In the genomic region with DNA sequence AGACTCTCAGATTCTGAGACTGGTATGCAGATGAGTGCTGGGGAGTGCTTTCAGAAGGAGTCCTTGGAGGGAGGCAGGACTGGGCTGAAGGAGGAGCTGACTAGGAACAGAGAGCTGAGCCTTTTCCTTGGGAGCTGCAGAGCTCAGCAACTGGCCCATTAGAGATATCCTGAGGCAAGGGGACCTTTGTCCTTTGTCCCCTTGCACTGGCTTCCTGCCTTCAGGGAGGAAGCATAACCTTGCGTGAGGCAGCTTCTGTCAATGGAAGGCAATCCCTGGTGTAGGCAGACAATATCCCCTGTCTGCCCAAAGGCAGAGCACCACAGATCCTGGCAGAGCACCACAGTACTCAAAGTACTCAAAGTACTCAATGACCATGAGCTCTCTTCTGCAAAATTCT, we compare ENCODE assay signal across 23 cellular contexts.
DNase-seq lines count a peak whose midpoint lies in the region; ATAC-seq, FAIRE-seq and TF ChIP-seq lines count a peak whose summit lies in the region.
"Had no signal": no experiment of that assay in that cellular context is flagged by ENCODE, and none has a peak within 500 bp of the region (broad histone marks: within the 10 kb centered on the region; RNA-seq: fewer than 3 reads in every experiment).

No MANE protein-coding gene starts in this region.

- no peak overlapping the region for H3K23ac ChIP-seq in IMR-90 (ENCODE audit: low read depth, low read length)

- peak overlapping the region in 1 of 2 experiments; percentile 35; a peak in 2 of 4 replicates for H4K8ac ChIP-seq in IMR-90 (ENCODE audit: low read depth in 2 of 2, low read length in 2 of 2)

- H3K9me3 ChIP-seq in IMR-90 (ENCODE audit: control insufficient read depth, insufficient read depth, low read length), result no peaks in the 10 kb centered on the region
- no peaks in the 10 kb centered on the region for H3K9me3 ChIP-seq in small intestine (ENCODE audit: control insufficient read depth, low read depth)
- H3K9me3 ChIP-seq in CD8-positive, alpha-beta T cell (ENCODE audit: low read length), result no peaks in the 10 kb centered on the region
- H3K9me3 ChIP-seq in right atrium auricular region, result no peaks in the 10 kb centered on the region
- H3K9me3 ChIP-seq: BE2C, BLaER1, Caco-2 had no signal

- no peaks in the 10 kb centered on the region; the same call in 1 of the 2 replicates for H3K9me1 ChIP-seq in IMR-90 (ENCODE audit: insufficient read depth, low read length)

- H2AK9ac ChIP-seq in IMR-90 (replicated peaks; ENCODE audit: low read depth, low read length, poor library complexity), result no peak overlapping the region

- CTCF ChIA-PET in IMR-90 (lab: Yijun Ruan, JAX), result no interaction called here
- CTCF ChIA-PET in CD8-positive, alpha-beta T cell (lab: Charles Lee), result no interaction called here

- H2BK5ac ChIP-seq in IMR-90 (ENCODE audit: low read depth, low read length, poor library complexity, severe bottlenecking), result no peak overlapping the region

- ATAC-seq in IMR-90 (ENCODE audit: low read depth) (no peak), left colon (peak; percentile 47)
- no peak for ATAC-seq in CD8-positive, alpha-beta T cell
- no peak for ATAC-seq in activated T-cell treated with anti-CD3 and anti-CD28 coated beads, Interleukin-2, amount 50 U/mL, for 72 hours (replicated peaks in 1 of 2)
- ATAC-seq: GM12878 had no signal

- no peak overlapping the region for H3K27ac Mint-ChIP-seq in CD8-positive, alpha-beta T cell
- no peak overlapping the region for H3K27ac Mint-ChIP-seq in activated T-cell treated with anti-CD3 and anti-CD28 coated beads, Interleukin-2, amount 50 U/mL, for 72 hours
- H3K27ac Mint-ChIP-seq: CD14-positive monocyte; CD4-positive, alpha-beta memory T cell had no signal

- no peaks in the 10 kb centered on the region for H3K9me3 Mint-ChIP-seq in CD8-positive, alpha-beta T cell
- peaks cover 0 to 2% of the 10 kb centered on the region in 2 donors for H3K9me3 Mint-ChIP-seq in activated T-cell treated with anti-CD3 and anti-CD28 coated beads, Interleukin-2, amount 50 U/mL, for 72 hours

- H3K36me3 Mint-ChIP-seq in CD8-positive, alpha-beta T cell, result no peaks in the 10 kb centered on the region
- H3K36me3 Mint-ChIP-seq in activated T-cell treated with anti-CD3 and anti-CD28 coated beads, Interleukin-2, amount 50 U/mL, for 72 hours (ENCODE audit: insufficient read depth in 2 of 2), result no peaks in the 10 kb centered on the region
- H3K36me3 Mint-ChIP-seq: CD14-positive monocyte; CD4-positive, alpha-beta memory T cell; CD4-positive, CD25-positive, alpha-beta regulatory T cell had no signal

- peak overlapping the region; percentile 61; the same call in 1 of the 2 replicates for H2BK20ac ChIP-seq in IMR-90 (ENCODE audit: low read depth, low read length)

- H3K4ac ChIP-seq in IMR-90 (ENCODE audit: low read depth, low read length), result peak overlapping the region; percentile 55

- H3K36me3 ChIP-seq in IMR-90 (ENCODE audit: control insufficient read depth, insufficient read depth, low read length) (no peaks in the 10 kb centered on the region), small intestine (ENCODE audit: control insufficient read depth in 2 of 2, insufficient read depth in 2 of 2, low read length in 2 of 2) (no peaks in the 10 kb centered on the region), right atrium auricular region (no peaks in the 10 kb centered on the region)
- H3K36me3 ChIP-seq in CD8-positive, alpha-beta T cell (ENCODE audit: insufficient read depth, low read length), result no peaks in the 10 kb centered on the region
- H3K36me3 ChIP-seq: BE2C, BLaER1 had no signal

- FAIRE-seq in small intestine (lab: Jason Lieb, UNC), result no peak
- FAIRE-seq: A204.1, D721Med, GM12878, GM12892, GM18507 had no signal

- POLR2A ChIA-PET in IMR-90 (lab: Charles Lee; ENCODE audit: unreplicated experiment), result no interaction called here
- POLR2A ChIA-PET in CD8-positive, alpha-beta T cell (lab: Charles Lee), result no interaction called here

- H4K20me1 ChIP-seq in IMR-90 (ENCODE audit: insufficient read depth, low read length), result no peaks in the 10 kb centered on the region; the same call in 1 of the 2 replicates
- H4K20me1 ChIP-seq: BLaER1 had no signal

- no peak for TF ChIP-seq POLR2A in IMR-90 (IDR thresholded peaks at IDR 0.05; ENCODE audit: low read depth, low read length)

- DNase-seq in IMR-90 (no peak), left colon (no peak), small intestine (peak; percentile 65), right atrium auricular region (ENCODE audit: low spot score) (no peak)
- DNase-seq in CD8-positive, alpha-beta T cell, result no peak
- no peak for DNase-seq in activated T-cell treated with anti-CD3 and anti-CD28 coated beads, Interleukin-2, amount 50 U/mL, for 72 hours
- DNase-seq: 8988T; ACHN; BE2C; C1 segment of cervical spinal cord; Caco-2; Calu3; CD4-positive, alpha-beta memory T cell; CD4-positive, CD25-positive, alpha-beta regulatory T cell; DMS79 treated with DMSO at 0.1 percent for 48 hours; GDM1 had no signal

- no CpG with 5 or more reads among the region's 1 CpG for WGBS in IMR-90 (ENCODE audit: extremely low coverage in 2 of 2, insufficient read length in 1 of 2), 2 experiments
- 26 to 59% (median 59%) methylated on average over 1 of the region's 1 CpG for WGBS in small intestine, 3 donors

- no peak overlapping the region for H3K9ac ChIP-seq in IMR-90 (ENCODE audit: low read depth, low read length)
- H3K9ac ChIP-seq: BLaER1 had no signal

- no peak overlapping the region for H3K4me3 ChIP-seq in IMR-90 (ENCODE audit: insufficient read depth, low read depth, low read length)
- H3K4me3 ChIP-seq in small intestine (ENCODE audit: low read depth in 1 of 2, low read length in 2 of 2), result no peak overlapping the region
- H3K4me3 ChIP-seq in CD8-positive, alpha-beta T cell (ENCODE audit: low read depth, low read length), result no peak overlapping the region
- H3K4me3 ChIP-seq in right atrium auricular region, result no peak overlapping the region
- H3K4me3 ChIP-seq: BLaER1, GM12878 had no signal

- no peak for TF ChIP-seq RAD21 in IMR-90 (IDR thresholded peaks at IDR 0.05; ENCODE audit: low read length)

- no peak for TF ChIP-seq CTCF in IMR-90 (conservative IDR thresholded peaks at IDR 0.05; ENCODE audit: low read depth, low read length)
- TF ChIP-seq CTCF in CD8-positive, alpha-beta T cell (IDR thresholded peaks at IDR 0.05), result no peak
- no peak for TF ChIP-seq CTCF in right atrium auricular region (IDR thresholded peaks at IDR 0.05)

- H3K27me3 ChIP-seq in IMR-90 (ENCODE audit: control insufficient read depth, insufficient read depth, low read length), result peaks cover 5% of the 10 kb centered on the region; the same call in 1 of the 2 replicates
- no peaks in the 10 kb centered on the region for H3K27me3 ChIP-seq in small intestine (ENCODE audit: control insufficient read depth in 2 of 2, insufficient read depth in 2 of 2, low read length in 2 of 2)
- no peaks in the 10 kb centered on the region for H3K27me3 ChIP-seq in CD8-positive, alpha-beta T cell (ENCODE audit: insufficient read depth, low read length)
- no peaks in the 10 kb centered on the region for H3K27me3 ChIP-seq in right atrium auricular region
- H3K27me3 ChIP-seq: BE2C, BLaER1 had no signal

- H3K4me3 Mint-ChIP-seq in CD8-positive, alpha-beta T cell, result no peak overlapping the region
- no peak overlapping the region for H3K4me3 Mint-ChIP-seq in activated T-cell treated with anti-CD3 and anti-CD28 coated beads, Interleukin-2, amount 50 U/mL, for 72 hours
- H3K4me3 Mint-ChIP-seq: CD14-positive monocyte; CD4-positive, alpha-beta memory T cell; CD4-positive, CD25-positive, alpha-beta regulatory T cell had no signal

- H3K4me1 Mint-ChIP-seq in CD8-positive, alpha-beta T cell (ENCODE audit: low read depth), result no peaks in the 10 kb centered on the region
- H3K4me1 Mint-ChIP-seq in activated T-cell treated with anti-CD3 and anti-CD28 coated beads, Interleukin-2, amount 50 U/mL, for 72 hours (ENCODE audit: low read depth), result no peaks in the 10 kb centered on the region
- H3K4me1 Mint-ChIP-seq: CD14-positive monocyte; CD4-positive, alpha-beta memory T cell; CD4-positive, CD25-positive, alpha-beta regulatory T cell had no signal

- H3K14ac ChIP-seq in IMR-90 (replicated peaks; ENCODE audit: low read depth, low read length), result peak overlapping the region; percentile 58; the same call in 1 of the 2 replicates

- H4K91ac ChIP-seq in IMR-90 (ENCODE audit: insufficient read depth, low read depth, low read length), result peak overlapping the region; percentile 70

- no peak overlapping the region for H3K56ac ChIP-seq in IMR-90 (ENCODE audit: extremely low read depth, insufficient read depth, low read length)

- H4K5ac ChIP-seq in IMR-90 (ENCODE audit: low read depth, low read length), result peak overlapping the region; percentile 73

- intact Hi-C loops in IMR-90 (cut with micrococcal nuclease) (no loop called here), left colon (cut with DNase I, micrococcal nuclease) (no loop called here)
- intact Hi-C loops in CD8-positive, alpha-beta T cell (cut with DNase I, micrococcal nuclease), result no loop called here

- BruUV-seq in IMR-90 (replicated peaks; lab: Mats Ljungman, UMichigan), result no TSS peak

- dilution Hi-C loops in IMR-90 (cut with HindIII; ENCODE audit: low sequenced_read_pairs, unreplicated experiment), result no loop called here

- H2BK120ac ChIP-seq in IMR-90 (ENCODE audit: low read depth, low read length), result peak overlapping the region; percentile 69

- peak overlapping the region; percentile 91; the same call in 2 of the 3 replicates for H2BK15ac ChIP-seq in IMR-90 (ENCODE audit: low read depth, low read length)

- peak overlapping the region; percentile 92 for H2AK5ac ChIP-seq in IMR-90 (ENCODE audit: low read depth, low read length)

- H3K4me2 ChIP-seq in IMR-90 (ENCODE audit: low read depth, low read length), result no peak overlapping the region
- H3K4me2 ChIP-seq: BLaER1 had no signal

- H3K27me3 Mint-ChIP-seq in CD8-positive, alpha-beta T cell (ENCODE audit: low read depth), result peaks cover 17% of the 10 kb centered on the region
- peaks cover under 1% of the 10 kb centered on the region for H3K27me3 Mint-ChIP-seq in activated T-cell treated with anti-CD3 and anti-CD28 coated beads, Interleukin-2, amount 50 U/mL, for 72 hours (ENCODE audit: low read depth)

- H3K4me1 ChIP-seq in IMR-90 (ENCODE audit: control insufficient read depth, insufficient read depth, low read length), result peaks cover 18% of the 10 kb centered on the region; the same call in 1 of the 2 replicates
- peaks cover 0 to 5% of the 10 kb centered on the region in 2 donors for H3K4me1 ChIP-seq in small intestine (ENCODE audit: control insufficient read depth in 2 of 2, insufficient read depth in 1 of 2, low read depth in 1 of 2, low read length in 1 of 2)
- no peaks in the 10 kb centered on the region for H3K4me1 ChIP-seq in CD8-positive, alpha-beta T cell (ENCODE audit: insufficient read depth, low read length)
- no peaks in the 10 kb centered on the region for H3K4me1 ChIP-seq in right atrium auricular region
- H3K4me1 ChIP-seq: BE2C, BLaER1 had no signal

- no peaks in the 10 kb centered on the region; a peak in 1 of 4 replicates for H3K79me1 ChIP-seq in IMR-90 (ENCODE audit: low read depth in 1 of 2, low read length in 2 of 2)

- H2AFZ ChIP-seq in IMR-90 (replicated peaks; ENCODE audit: low read length, poor library complexity), result no peak overlapping the region

- in situ Hi-C loops in IMR-90 (cut with MboI; ENCODE audit: low sequenced_read_pairs), result no loop called here

- H3K27ac ChIP-seq in IMR-90 (ENCODE audit: insufficient read depth, low read length), result no peak overlapping the region
- no peak overlapping the region for H3K27ac ChIP-seq in small intestine (ENCODE audit: low read depth in 1 of 2, low read length in 1 of 2)
- no peak overlapping the region for H3K27ac ChIP-seq in CD8-positive, alpha-beta T cell (ENCODE audit: low read depth, low read length)
- H3K27ac ChIP-seq in right atrium auricular region, result no peak overlapping the region
- H3K27ac ChIP-seq: BLaER1 had no signal

- peak overlapping the region; percentile 5; the same call in 1 of the 2 replicates for H3K18ac ChIP-seq in IMR-90 (ENCODE audit: low read depth, low read length)
